Comparison of ENCODE assay signal across 8 cellular contexts in the genomic region with DNA sequence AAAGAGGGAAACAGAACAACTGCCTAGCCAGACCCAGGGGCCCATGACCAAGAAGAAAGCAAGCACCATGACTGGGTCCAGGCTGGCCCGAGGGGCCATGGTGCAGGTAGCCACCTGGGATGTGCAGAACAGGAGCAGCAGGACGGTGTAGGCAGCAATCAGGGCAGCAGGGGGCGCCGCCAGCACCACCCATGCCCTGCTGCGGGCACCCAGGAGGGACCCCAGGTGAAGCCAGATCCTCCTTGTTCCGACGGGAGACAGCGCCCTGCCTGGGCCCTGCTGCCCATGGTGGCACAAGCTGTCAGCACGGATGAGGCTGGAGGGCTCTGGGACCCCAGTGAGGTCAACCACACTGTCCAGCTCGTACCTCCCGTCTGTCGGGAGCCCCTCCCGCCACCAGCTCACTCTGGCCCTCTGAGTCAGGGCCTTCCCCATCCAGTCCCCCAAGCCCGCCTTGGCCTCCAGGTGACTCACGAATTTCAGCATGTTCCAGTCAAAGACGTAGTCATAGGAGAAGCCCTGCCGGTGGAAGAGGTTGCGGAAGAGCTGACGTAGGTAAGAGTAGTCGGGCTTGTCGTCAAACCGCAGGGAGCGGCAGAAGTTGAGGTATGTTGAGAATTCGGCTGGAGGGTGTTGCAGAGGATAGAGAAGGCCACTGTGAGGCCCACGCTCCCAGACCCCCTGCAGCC. TPM values are rescaled to one million over a fixed set of nuclear protein-coding genes. Genes with fewer than 3 reads are reported as not detected.
DNase-seq lines count a peak whose midpoint lies in the region; ATAC-seq, FAIRE-seq and TF ChIP-seq lines count a peak whose summit lies in the region.

No MANE protein-coding gene starts in this region.

- no peak for TF ChIP-seq POLR2A in H54 (IDR thresholded peaks at IDR 0.05; ENCODE audit: low read depth, low read length)
- no peak for TF ChIP-seq POLR2A in gastroesophageal sphincter (IDR thresholded peaks at IDR 0.05)

- DNase-seq in H54 (ENCODE audit: insufficient read length, low spot score) (peak; percentile 93), T follicular helper cell (ENCODE audit: low read depth) (peak; percentile 37), colonic mucosa (no peak), psoas muscle (peak in 1 of 2 donors; percentile 65), AG08395 (ENCODE audit: low spot score) (no peak), NCI-H524 treated with DMSO at 0.1 percent for 48 hours (lab: John Stamatoyannopoulos, UW) (no peak)

- H3K4me1 ChIP-seq in colonic mucosa: no peaks in the 10 kb centered on the region
- peaks cover under 1% of the 10 kb centered on the region for H3K4me1 ChIP-seq in psoas muscle
- H3K4me1 ChIP-seq in gastroesophageal sphincter: peaks cover 0 to 45% (median 0%) of the 10 kb centered on the region in 3 donors

- intact Hi-C loops in colonic mucosa (cut with DNase I) (no loop called here), psoas muscle (cut with DNase I) (no loop called here)

- H3K27ac ChIP-seq in colonic mucosa (no peak overlapping the region), psoas muscle (no peak overlapping the region), gastroesophageal sphincter (no peak overlapping the region)

- TF ChIP-seq CTCF in colonic mucosa (IDR thresholded peaks at IDR 0.05) (peak; percentile 36), psoas muscle (IDR thresholded peaks at IDR 0.05) (peak; percentile 31), gastroesophageal sphincter (IDR thresholded peaks at IDR 0.05) (peak in 1 of 4 experiments; percentile 45)

- H3K4me3 ChIP-seq in colonic mucosa (no peak overlapping the region), psoas muscle (no peak overlapping the region), gastroesophageal sphincter (no peak overlapping the region)

- peaks cover 31% of the 10 kb centered on the region for H3K36me3 ChIP-seq in colonic mucosa
- H3K36me3 ChIP-seq in psoas muscle (ENCODE audit: insufficient read depth in 1 of 2, low read depth in 1 of 2): peaks cover 10 to 95% of the 10 kb centered on the region in 2 donors
- H3K36me3 ChIP-seq in gastroesophageal sphincter: peaks cover 0 to 100% of the 10 kb centered on the region in 2 donors

- H3K27me3 ChIP-seq in colonic mucosa: no peaks in the 10 kb centered on the region
- no peaks in the 10 kb centered on the region for H3K27me3 ChIP-seq in psoas muscle (ENCODE audit: insufficient read depth in 3 of 3, low read length in 2 of 3)
- H3K27me3 ChIP-seq in gastroesophageal sphincter: no peaks in the 10 kb centered on the region

- 89 to 93% (median 91%) methylated on average over 24 to 25 of the region's 25 CpGs for WGBS in psoas muscle, 3 donors
- WGBS in gastroesophageal sphincter (ENCODE audit: low coverage in 1 of 2), 2 donors: 62 to 73% methylated on average over 3 to 8 of the region's 25 CpGs

- H3K9me3 ChIP-seq in colonic mucosa (no peaks in the 10 kb centered on the region), psoas muscle (no peaks in the 10 kb centered on the region), gastroesophageal sphincter (no peaks in the 10 kb centered on the region)

- no peak for TF ChIP-seq EP300 in gastroesophageal sphincter (IDR thresholded peaks at IDR 0.05)

- H3K9ac ChIP-seq in colonic mucosa (ENCODE audit: low read depth in 2 of 2, low read length in 2 of 2): no peak overlapping the region

- peak in 2 of 4 donors; percentile 47 to 54 for ATAC-seq in psoas muscle
- ATAC-seq in gastroesophageal sphincter: no peak
- ATAC-seq in GM18907 (IDR thresholded peaks at IDR 0.05; ENCODE audit: unreplicated experiment): no peak

- peak; percentile 38 for FAIRE-seq in H54 (lab: Jason Lieb, UNC)

RNA-seq across cellular contexts. Expression of gene CSNK1E, which starts 18.8 kb away (rescaled TPM):
- total RNA-seq in colonic mucosa: 10 to 100 TPM; 97.0 to 97.2 TPM
- 10 to 100 TPM; 41.4 to 61.8 (median 49.0) TPM for total RNA-seq in psoas muscle
- 100 to 1,000 TPM in 1 of 3 donors, 10 to 100 TPM in 2; 33.4 to 193 (median 63.6) TPM for polyA plus RNA-seq in psoas muscle
- total RNA-seq in gastroesophageal sphincter: 10 to 100 TPM; 70.3 to 90.3 (median 80.0) TPM

RNA-seq across cellular contexts. Expression of gene TMEM184B, which starts 25.6 kb away (rescaled TPM):
- total RNA-seq in colonic mucosa (10 to 100 TPM; 58.8 to 61.6 TPM), psoas muscle (10 to 100 TPM; 23.2 to 40.3 (median 30.3) TPM), gastroesophageal sphincter (100 to 1,000 TPM in 1 of 4 donors, 10 to 100 TPM in 3; 52.0 to 108 (median 64.9) TPM)
- polyA plus RNA-seq in psoas muscle: 10 to 100 TPM; 13.6 to 28.2 (median 24.8) TPM

Comparison
In these comparisons a context has a peak if more than half of its experiments do, and no peak if none do; other contexts are left out.
1. DNase-seq: peak in H54 (single experiment) and T follicular helper cell (single experiment); none in colonic mucosa (single experiment), AG08395 (single experiment) and NCI-H524 treated with DMSO at 0.1 percent for 48 hours (single experiment).